In the genomic region with DNA sequence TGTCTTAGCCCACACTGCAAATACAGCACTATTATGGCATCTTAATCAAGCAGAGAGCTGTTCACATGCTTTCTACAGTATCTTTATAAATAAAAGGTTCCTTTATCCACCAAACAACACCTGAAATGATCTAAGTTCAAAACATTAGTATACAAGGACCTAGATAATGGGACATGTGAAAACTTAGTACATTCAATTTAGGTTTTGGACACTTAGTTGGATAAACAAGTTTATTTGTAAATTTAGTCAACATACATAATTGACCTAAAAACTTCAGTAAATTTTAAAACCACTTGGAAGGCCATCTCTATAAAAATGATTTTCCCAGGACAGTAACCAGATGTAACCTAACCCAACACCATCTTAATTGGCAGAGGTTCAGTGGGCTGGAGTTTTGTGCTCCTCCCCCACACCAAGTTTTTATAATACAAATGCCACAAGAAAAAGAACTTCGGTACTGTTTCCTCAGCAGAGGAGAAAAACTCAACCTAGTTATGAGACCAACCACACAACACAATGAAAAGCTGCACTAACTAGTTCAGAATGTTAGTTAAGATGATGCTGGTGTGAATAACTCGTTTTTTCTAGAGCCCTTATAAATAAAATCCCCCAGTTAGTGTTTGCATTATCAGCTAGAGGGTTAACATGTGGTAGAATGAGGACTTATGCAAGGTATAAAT, we compare ENCODE assay signal across 8 cellular contexts. TPM values are rescaled to one million over a fixed set of nuclear protein-coding genes. Genes with fewer than 3 reads are reported as not detected.
DNase-seq lines count a peak whose midpoint lies in the region; ATAC-seq and TF ChIP-seq lines count a peak whose summit lies in the region.

No MANE protein-coding gene starts in this region.

- TF ChIP-seq POLR2A in lower leg skin (IDR thresholded peaks at IDR 0.05) (no peak), tibial nerve (IDR thresholded peaks at IDR 0.05) (no peak)

- H3K27ac ChIP-seq in tibial nerve = peak overlapping the region; percentile 23 to 99 (median 79)

- peaks cover 36% of the 10 kb centered on the region for H3K4me1 Mint-ChIP-seq in activated naive CD4-positive, alpha-beta T cell treated with anti-CD3 and anti-CD28 coated beads for 36 hours (ENCODE audit: low read depth)

- H3K9me3 ChIP-seq in tibial nerve = no peaks in the 10 kb centered on the region

- H3K36me3 Mint-ChIP-seq in activated naive CD4-positive, alpha-beta T cell treated with anti-CD3 and anti-CD28 coated beads for 36 hours (ENCODE audit: low read depth) = peaks cover 35% of the 10 kb centered on the region

- H3K4me3 Mint-ChIP-seq in activated naive CD4-positive, alpha-beta T cell treated with anti-CD3 and anti-CD28 coated beads for 36 hours = peak overlapping the region; percentile 91

- peaks cover 3% of the 10 kb centered on the region for H3K27me3 Mint-ChIP-seq in activated naive CD4-positive, alpha-beta T cell treated with anti-CD3 and anti-CD28 coated beads for 36 hours (ENCODE audit: low read depth)

- no peaks in the 10 kb centered on the region for H3K9me3 Mint-ChIP-seq in activated naive CD4-positive, alpha-beta T cell treated with anti-CD3 and anti-CD28 coated beads for 36 hours

- TF ChIP-seq EP300 in tibial nerve (IDR thresholded peaks at IDR 0.05) = no peak

- H3K4me1 ChIP-seq in tibial nerve = peaks cover 0 to 57% (median 17%) of the 10 kb centered on the region in 4 donors

- ATAC-seq in sciatic nerve = no peak

- no peak for DNase-seq in activated naive CD4-positive, alpha-beta T cell treated with anti-CD3 and anti-CD28 coated beads for 36 hours
- no peak for DNase-seq in activated naive CD4-positive, alpha-beta T cell (lab: John Stamatoyannopoulos, UW)
- DNase-seq in astrocyte of the spinal cord (ENCODE audit: low read depth, low spot score) (no peak), lower leg skin (ENCODE audit: low spot score in 2 of 2) (no peak), tibial nerve (ENCODE audit: low spot score in 2 of 2) (no peak), sciatic nerve (ENCODE audit: low spot score) (no peak), posterior vena cava (ENCODE audit: low spot score) (no peak)
- no peak for DNase-seq in stimulated activated CD4-positive, alpha-beta T cell treated with anti-CD3 and anti-CD28 coated beads, Interleukin-2, amount 100 ng/mL, for 48 hours

- intact Hi-C loops in activated naive CD4-positive, alpha-beta T cell treated with anti-CD3 and anti-CD28 coated beads for 36 hours (cut with micrococcal nuclease) = loop anchor here (5.0 kb wide), 3 partner anchors 120 to 490 kb away; partner anchors contain the start of genes GALR2, SRP68, TRIM65 and UBALD2
- intact Hi-C loops in lower leg skin (cut with DNase I; ENCODE audit: low total_unique reads) (loop anchor here (10.0 kb wide), 1 partner anchor 67 kb away; the partner anchor contains the start of gene UNC13D), sciatic nerve (cut with DNase I) (no loop called here), posterior vena cava (cut with DNase I) (loop anchor here (5.0 to 10.0 kb wide), 2 partner anchors 100 to 897 kb away; partner anchors contain the start of gene TRIM47 (in 1 of the 2))

- H3K27ac Mint-ChIP-seq in activated naive CD4-positive, alpha-beta T cell treated with anti-CD3 and anti-CD28 coated beads for 36 hours = peak overlapping the region; percentile 99

- in situ Hi-C loops in astrocyte of the spinal cord (cut with HindIII; ENCODE audit: low sequenced_read_pairs) = no loop called here

- WGBS in lower leg skin, 2 donors = 4% methylated on average over 2 of the region's 2 CpGs
- WGBS in tibial nerve, 2 donors = 0 to 3% methylated on average over 2 of the region's 2 CpGs

- no peaks in the 10 kb centered on the region for H3K27me3 ChIP-seq in tibial nerve

- H3K4me3 ChIP-seq in astrocyte of the spinal cord (ENCODE audit: low read depth, low read length) = peak overlapping the region; percentile 96
- H3K4me3 ChIP-seq in lower leg skin (ENCODE audit: low read depth, poor library complexity, severe bottlenecking) = peak overlapping the region; percentile 79
- H3K4me3 ChIP-seq in tibial nerve = peak overlapping the region; percentile 79 to 94 (median 90)

- TF ChIP-seq CTCF in astrocyte of the spinal cord (IDR thresholded peaks at IDR 0.05; ENCODE audit: low read depth, low read length) (no peak), lower leg skin (IDR thresholded peaks at IDR 0.05) (no peak), tibial nerve (IDR thresholded peaks at IDR 0.05) (no peak)

- CTCF ChIA-PET in activated naive CD4-positive, alpha-beta T cell treated with anti-CD3 and anti-CD28 coated beads for 36 hours (lab: Charles Lee) = interaction anchor here (0.7 to 5.7 kb wide), 9 partner anchors 12 to 383 kb away, joined by 3 to 30 read pairs (median 3); partner anchors contain the start of gene GALK1

- H3K36me3 ChIP-seq in tibial nerve = peaks cover 8 to 55% (median 9%) of the 10 kb centered on the region in 3 donors

RNA-seq across cellular contexts. Expression of gene UNK, which starts 7.2 kb away (rescaled TPM):
- 10 to 100 TPM; 19.1 to 21.4 TPM for total RNA-seq in activated naive CD4-positive, alpha-beta T cell treated with anti-CD3 and anti-CD28 coated beads for 36 hours
- total RNA-seq in lower leg skin (10 to 100 TPM; 26.5 to 42.5 (median 31.9) TPM), tibial nerve (10 to 100 TPM; 30.2 to 53.4 (median 36.2) TPM), sciatic nerve (41.4 TPM), posterior vena cava (10 to 100 TPM; 23.3 to 32.9 TPM)

RNA-seq across cellular contexts. Expression of gene GALK1, which starts 12.4 kb away (rescaled TPM):
- total RNA-seq in activated naive CD4-positive, alpha-beta T cell treated with anti-CD3 and anti-CD28 coated beads for 36 hours = 10 to 100 TPM; 48.7 to 50.2 TPM
- total RNA-seq in lower leg skin = 10 to 100 TPM; 20.6 to 31.0 (median 28.9) TPM
- 10 to 100 TPM; 54.5 to 57.5 (median 55.6) TPM for total RNA-seq in tibial nerve
- 23.7 TPM for total RNA-seq in sciatic nerve
- 10 to 100 TPM; 21.0 to 27.6 TPM for total RNA-seq in posterior vena cava

RNA-seq across cellular contexts. Expression of gene ITGB4, which starts 56.1 kb away (rescaled TPM):
- total RNA-seq in activated naive CD4-positive, alpha-beta T cell treated with anti-CD3 and anti-CD28 coated beads for 36 hours = 1 to 10 TPM in 1 of 2 experiments, under 1 TPM in 1; 0.83 to 1.0 TPM
- total RNA-seq in lower leg skin = 100 to 1,000 TPM; 371 to 689 (median 435) TPM
- 100 to 1,000 TPM; 211 to 335 (median 233) TPM for total RNA-seq in tibial nerve
- 469 TPM for total RNA-seq in sciatic nerve
- total RNA-seq in posterior vena cava = 10 to 100 TPM; 39.4 to 46.6 TPM

Comparison
In these comparisons a context has a peak if more than half of its experiments do, and no peak if none do; other contexts are left out.
1. RNA of gene ITGB4, which starts 56.1 kb away (total RNA-seq): 469 TPM in sciatic nerve (single experiment), 371 to 689 TPM in lower leg skin, 211 to 335 TPM in tibial nerve and 39.4 to 46.6 TPM in posterior vena cava; 0.83 to 1.0 TPM in activated naive CD4-positive, alpha-beta T cell treated with anti-CD3 and anti-CD28 coated beads for 36 hours; every median in the first group is over 10 times any median in the second.
2. Peak in every context shown above with its lines, with median percentiles within 50 percentile points of each other: H3K4me3 ChIP-seq.